1 cellular context compared by ENCODE assay signal in genomic region chr2:158232476-158232875, GRCh38.
TF ChIP-seq lines count a peak whose summit lies in the region.

No MANE protein-coding gene starts in this region.

TF ChIP-seq in K562, 482 proteins besides CTCF, POLR2A, EP300 and RAD21 (continued from another document):
- no peak for TF ChIP-seq ZBTB5 (IDR thresholded peaks at IDR 0.05)
- TF ChIP-seq LEF1 (IDR thresholded peaks at IDR 0.05), result peak; percentile 65
- 0 out of 2 replicates have a peak, but pooled peaks have one; percentile 35 for TF ChIP-seq ZNF197 (CRISPR knock-in tag; IDR thresholded peaks at IDR 0.05; ENCODE audit: low read depth)
- peak; percentile 51; the same call in 1 of the 2 replicates for TF ChIP-seq SMARCA4 (IDR thresholded peaks at IDR 0.05)
- no peak for TF ChIP-seq EGR1 (conservative IDR thresholded peaks at IDR 0.05)
- peak; percentile 71; the same call in 1 of the 2 replicates for TF ChIP-seq TEAD4 (IDR thresholded peaks at IDR 0.05; ENCODE audit: low read length)
- no peak for TF ChIP-seq TEAD4 (CRISPR knock-in tag; IDR thresholded peaks at IDR 0.05; ENCODE audit: borderline replicate concordance)
- TF ChIP-seq FOSL1 (tag; conservative IDR thresholded peaks at IDR 0.05), result peak; percentile 52; the same call in 1 of the 2 replicates
- peak; percentile 79 for TF ChIP-seq SMAD4 (CRISPR knock-in tag; conservative IDR thresholded peaks at IDR 0.05)
- no peak for TF ChIP-seq USF1 (CRISPR knock-in tag; IDR thresholded peaks at IDR 0.05)
- no peak for TF ChIP-seq BCOR (IDR thresholded peaks at IDR 0.05)
- peak in 1 of 2 experiments; percentile 70; a peak in 2 of 4 replicates for TF ChIP-seq ETV6 (IDR thresholded peaks at IDR 0.05; ENCODE audit: borderline replicate concordance in 1 of 2, low read depth in 2 of 2, low read length in 1 of 2)
- no peak for TF ChIP-seq ETV6 (CRISPR knock-in tag; IDR thresholded peaks at IDR 0.05; ENCODE audit: borderline replicate concordance)
- TF ChIP-seq TBL1XR1 (IDR thresholded peaks at IDR 0.05; ENCODE audit: low read length in 2 of 2), result peak in 1 of 2 experiments; percentile 64; a peak in 2 of 4 replicates
- TF ChIP-seq SP1 (CRISPR knock-in tag; IDR thresholded peaks at IDR 0.05), result no peak
- no peak for TF ChIP-seq ZNF146 (CRISPR knock-in tag; IDR thresholded peaks at IDR 0.05; ENCODE audit: unreplicated experiment)
- TF ChIP-seq MAFF (IDR thresholded peaks at IDR 0.05; ENCODE audit: low read length), result peak; percentile 1; the same call in 1 of the 2 replicates
- TF ChIP-seq DPF2 (IDR thresholded peaks at IDR 0.05), result peak; percentile 36; the same call in 1 of the 2 replicates
- TF ChIP-seq TCF7 (IDR thresholded peaks at IDR 0.05; ENCODE audit: borderline replicate concordance), result peak; percentile 91; the same call in 1 of the 2 replicates
- no peak for TF ChIP-seq GABPB2 (CRISPR knock-in tag; conservative IDR thresholded peaks at IDR 0.05)
- TF ChIP-seq CCNT2 (IDR thresholded peaks at IDR 0.05; ENCODE audit: borderline replicate concordance, extremely low read depth, insufficient read length, low read depth, low read length), result peak; percentile 18
- no peak for TF ChIP-seq DMBX1 (CRISPR knock-in tag; IDR thresholded peaks at IDR 0.05; ENCODE audit: borderline replicate concordance)
- TF ChIP-seq KDM5B (IDR thresholded peaks at IDR 0.05; ENCODE audit: insufficient replicate concordance, low read depth, low read length), result no peak
- TF ChIP-seq CBFA2T3 (IDR thresholded peaks at IDR 0.05), result peak; percentile 50
- TF ChIP-seq HEY1 (CRISPR knock-in tag; IDR thresholded peaks at IDR 0.05; ENCODE audit: borderline replicate concordance), result no peak
- TF ChIP-seq KDM1A (IDR thresholded peaks at IDR 0.05), result peak in 1 of 2 experiments; percentile 40; a peak in 1 of 4 replicates
- peak in 1 of 2 experiments; percentile 53; a peak in 2 of 4 replicates for TF ChIP-seq RCOR1 (IDR thresholded peaks at IDR 0.05; ENCODE audit: borderline replicate concordance in 1 of 2, low read depth in 2 of 2, low read length in 2 of 2)
- TF ChIP-seq SRSF9 (IDR thresholded peaks at IDR 0.05; ENCODE audit: borderline replicate concordance, low read depth, low read length), result no peak
- no peak for TF ChIP-seq FOXJ3 (CRISPR knock-in tag; IDR thresholded peaks at IDR 0.05)
TF ChIP-seq in K562: peak in this region for 28.
